In the genomic region with DNA sequence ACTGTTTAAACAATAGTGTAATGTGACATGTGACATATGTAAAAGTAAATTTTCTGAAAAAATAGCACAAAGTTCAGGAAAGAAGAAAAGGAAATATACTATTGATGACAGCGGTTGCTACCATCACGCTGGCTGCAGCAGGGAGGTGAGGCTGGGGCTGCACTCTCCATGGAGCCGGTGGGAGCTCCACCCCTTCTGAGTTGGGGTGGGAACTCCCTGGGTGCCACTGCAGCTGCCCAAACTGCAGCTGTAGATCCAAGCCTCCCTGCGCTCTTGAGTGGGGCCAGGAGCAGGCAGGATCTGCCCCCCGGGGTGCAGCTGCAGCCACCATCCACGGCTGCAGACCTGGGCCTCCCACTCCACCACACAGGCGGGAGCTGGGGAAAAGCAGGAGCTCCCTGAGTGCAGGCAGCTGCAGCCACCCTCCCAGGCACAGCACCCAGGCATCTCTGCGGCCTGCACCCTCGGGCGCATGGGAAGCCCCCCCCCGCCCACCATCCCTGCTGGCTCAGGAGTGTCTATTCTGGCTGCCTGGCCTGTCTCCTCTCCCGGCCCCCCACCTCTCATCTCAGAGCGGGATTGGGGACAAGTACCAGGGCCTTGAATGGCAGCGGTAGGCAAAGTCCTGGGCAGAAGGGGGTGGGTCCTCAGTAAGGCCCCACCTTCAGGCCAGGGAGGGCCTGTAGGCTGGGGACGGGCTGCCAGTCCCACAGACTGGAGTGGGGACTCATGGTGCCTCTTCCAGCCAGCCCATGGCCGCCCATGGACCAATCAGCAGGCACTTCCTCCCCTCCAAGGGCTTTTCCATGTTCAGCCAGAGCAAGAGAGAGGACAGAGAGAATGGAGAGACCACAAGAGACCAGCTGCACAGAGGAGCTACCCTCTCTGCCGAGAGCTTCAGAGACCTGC, we compare ENCODE assay signal across 12 cellular contexts.
"Had no signal": no experiment of that assay in that cellular context is flagged by ENCODE, and none has a peak within 500 bp of the region (broad histone marks: within the 10 kb centered on the region; RNA-seq: fewer than 3 reads in every experiment).

No MANE protein-coding gene starts in this region.

- H3K4me2 ChIP-seq: neural progenitor cell had no signal

- H3K9ac ChIP-seq: neural progenitor cell had no signal

- H3K36me3 ChIP-seq: neural progenitor cell had no signal

- H3K4me3 Mint-ChIP-seq: activated naive CD4-positive, alpha-beta T cell treated with anti-CD3 and anti-CD28 coated beads for 36 hours; neural progenitor cell; type B pancreatic cell had no signal

- H3K9me3 Mint-ChIP-seq: activated T-helper 2 cell treated with anti-CD3 and anti-CD28 coated beads, Interferon-gamma antibody, Interleukin-2, Interleukin-4, amounts not matched to agents 10 μg/mL and 5 μg/mL and 100 μg/mL, durations not matched to agents 14 hours and 24 hours and 36 hours had no signal

- H3K4me3 ChIP-seq: neural progenitor cell had no signal

- H3K27ac Mint-ChIP-seq: activated naive CD4-positive, alpha-beta T cell treated with anti-CD3 and anti-CD28 coated beads for 36 hours; activated T-helper 2 cell treated with anti-CD3 and anti-CD28 coated beads, Interferon-gamma antibody, Interleukin-2, Interleukin-4, amounts not matched to agents 10 μg/mL and 5 μg/mL and 100 μg/mL, durations not matched to agents 14 hours and 24 hours and 36 hours; neural progenitor cell; type B pancreatic cell had no signal

- H3K27ac ChIP-seq: neural progenitor cell had no signal

- H2AFZ ChIP-seq: neural progenitor cell had no signal

- DNase-seq: activated CD4-positive, alpha-beta T cell treated with anti-CD3 and anti-CD28 coated beads for 1 hour; activated CD4-positive, alpha-beta T cell treated with anti-CD3 and anti-CD28 coated beads, Interleukin-2, amount 50 U/mL, for 4 hours; activated naive CD4-positive, alpha-beta T cell treated with anti-CD3 and anti-CD28 coated beads for 36 hours; hypothalamus; midbrain; retina; stimulated activated CD4-positive, alpha-beta T cell treated with anti-CD3 and anti-CD28 coated beads, Interleukin-15, amount 100 ng/mL, for 24 hours; stimulated activated CD4-positive, alpha-beta T cell treated with anti-CD3 and anti-CD28 coated beads, Interleukin-4, amount 100 ng/mL, for 24 hours; stimulated activated naive CD8-positive, alpha-beta T cell treated with anti-CD3 and anti-CD28 coated beads, Interleukin-15, Interleukin-2, amounts not matched to agents 100 U/mL and 50 U/mL, for 24 hours had no signal
